Comparison of ENCODE assay signal across 11 cellular contexts in the genomic region with DNA sequence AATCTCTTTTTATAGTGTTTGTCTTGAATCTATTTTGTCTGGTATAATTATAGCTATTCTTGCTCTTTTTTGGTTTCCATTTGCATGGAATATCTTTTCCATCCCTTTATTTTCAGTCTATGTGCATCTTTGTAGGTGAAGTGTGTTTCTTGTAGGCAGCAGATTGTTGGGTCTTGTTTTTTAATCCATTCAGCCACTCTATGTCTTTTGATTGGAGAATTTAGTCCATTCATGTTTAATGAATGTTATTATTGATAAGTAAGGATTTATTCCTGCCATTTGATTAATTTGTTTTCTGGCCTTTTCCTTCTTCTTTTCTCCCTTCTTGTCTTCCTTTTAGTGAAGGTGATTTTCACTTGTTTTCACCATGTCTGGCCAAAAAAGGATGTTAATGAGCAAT.
"Had no signal": no experiment of that assay in that cellular context is flagged by ENCODE, and none has a peak within 500 bp of the region (broad histone marks: within the 10 kb centered on the region; RNA-seq: fewer than 3 reads in every experiment).

No MANE protein-coding gene starts in this region.

- H3K36me3 ChIP-seq: HAP-1 had no signal

- H3K4me2 ChIP-seq: GM23338 had no signal

- H3K27ac ChIP-seq: GM23248 had no signal

- H2AFZ ChIP-seq: GM23248, GM23338 had no signal

- H3K4me1 ChIP-seq: HAP-1 had no signal

- FAIRE-seq: H1, H54 had no signal

- ATAC-seq: GM23338, HCT116 had no signal

- H3K4me3 ChIP-seq: GM23248, GM23338, HAP-1 had no signal

- DNase-seq: GM23248, GOT3, H7, H9, HCEC 1CT, HFFc6 had no signal

- H3K9ac ChIP-seq: GM23248 had no signal
